In genomic region chr2:131114955-131115354, GRCh38 we compare ENCODE assay signal across 7 cellular contexts. TPM values are rescaled to one million over a fixed set of nuclear protein-coding genes. Genes with fewer than 3 reads are reported as not detected.
DNase-seq lines count a peak whose midpoint lies in the region; ATAC-seq and TF ChIP-seq lines count a peak whose summit lies in the region.
"Not testable (repeated sequence)": the region's sequence is repeated elsewhere in the genome, so short reads cannot be mapped to it uniquely, and the experiment has no call there.

No MANE protein-coding gene starts in this region.

- not testable (repeated sequence) for H3K4me3 ChIP-seq in NB4 (ENCODE audit: low read depth, low read length)

- not testable (repeated sequence) for TF ChIP-seq POLR2A in NB4 (IDR thresholded peaks at IDR 0.05; ENCODE audit: extremely low read depth, insufficient read length)

- peaks cover 67% of the 10 kb centered on the region for H3K36me3 Mint-ChIP-seq in CD4-positive, alpha-beta T cell (ENCODE audit: low read depth)
- H3K36me3 Mint-ChIP-seq in activated CD4-positive, alpha-beta T cell treated with anti-CD3 and anti-CD28 coated beads, Interleukin-2, amount 10 ng/mL, durations not matched to agents 24 days and 14 days (ENCODE audit: low read depth) = peaks cover 58% of the 10 kb centered on the region
- peaks cover 48% of the 10 kb centered on the region for H3K36me3 Mint-ChIP-seq in activated T-helper 1 cell treated with anti-CD3 and anti-CD28 coated beads, Interleukin-12 subunit alpha, Interleukin-12 subunit beta, Interleukin-2, Interleukin-4 antibody, amounts not matched to agents 30 ng/mL and 10 ng/mL and 1 ng/mL, durations not matched to agents 14 hours and 24 hours and 36 hours (ENCODE audit: low read depth)
- H3K36me3 Mint-ChIP-seq in activated naive CD8-positive, alpha-beta T cell = peaks cover 23% of the 10 kb centered on the region
- H3K36me3 Mint-ChIP-seq in immature natural killer cell = peaks cover 11 to 22% (median 19%) of the 10 kb centered on the region in 3 donors
- peaks cover 63% of the 10 kb centered on the region for H3K36me3 Mint-ChIP-seq in stimulated activated effector memory CD8-positive, alpha-beta T cell treated with anti-CD3 and anti-CD28 coated beads, Interleukin-12 subunit alpha, Interleukin-12 subunit beta, amount 100 ng/mL, for 72 hours

- POLR2A ChIA-PET in CD4-positive, alpha-beta T cell (lab: Charles Lee) = not testable (repeated sequence)

- not testable (repeated sequence) for ATAC-seq in CD4-positive, alpha-beta T cell (ENCODE audit: poor library complexity); stimulated activated effector memory CD8-positive, alpha-beta T cell treated with anti-CD3 and anti-CD28 coated beads, Interleukin-12 subunit alpha, Interleukin-12 subunit beta, amount 100 ng/mL, for 72 hours

- intact Hi-C loops in CD4-positive, alpha-beta T cell (cut with DNase I, micrococcal nuclease); activated CD4-positive, alpha-beta T cell treated with anti-CD3 and anti-CD28 coated beads, Interleukin-2, amount 10 ng/mL, durations not matched to agents 24 days and 14 days (cut with micrococcal nuclease); activated T-helper 1 cell treated with anti-CD3 and anti-CD28 coated beads, Interleukin-12 subunit alpha, Interleukin-12 subunit beta, Interleukin-2, Interleukin-4 antibody, amounts not matched to agents 30 ng/mL and 10 ng/mL and 1 ng/mL, durations not matched to agents 14 hours and 24 hours and 36 hours (cut with micrococcal nuclease): not testable (repeated sequence)

- not testable (repeated sequence) for H3K9me3 ChIP-seq in CD4-positive, alpha-beta T cell (ENCODE audit: control insufficient read depth, low read length)

- H3K4me1 Mint-ChIP-seq in CD4-positive, alpha-beta T cell (ENCODE audit: low read depth) = peaks cover 81% of the 10 kb centered on the region
- peaks cover 32% of the 10 kb centered on the region for H3K4me1 Mint-ChIP-seq in activated CD4-positive, alpha-beta T cell treated with anti-CD3 and anti-CD28 coated beads, Interleukin-2, amount 10 ng/mL, durations not matched to agents 24 days and 14 days
- peaks cover 41% of the 10 kb centered on the region for H3K4me1 Mint-ChIP-seq in activated T-helper 1 cell treated with anti-CD3 and anti-CD28 coated beads, Interleukin-12 subunit alpha, Interleukin-12 subunit beta, Interleukin-2, Interleukin-4 antibody, amounts not matched to agents 30 ng/mL and 10 ng/mL and 1 ng/mL, durations not matched to agents 14 hours and 24 hours and 36 hours (ENCODE audit: low read depth)
- H3K4me1 Mint-ChIP-seq in activated naive CD8-positive, alpha-beta T cell (ENCODE audit: low read depth) = peaks cover 74% of the 10 kb centered on the region
- peaks cover 60 to 82% of the 10 kb centered on the region in 2 donors for H3K4me1 Mint-ChIP-seq in immature natural killer cell
- H3K4me1 Mint-ChIP-seq in stimulated activated effector memory CD8-positive, alpha-beta T cell treated with anti-CD3 and anti-CD28 coated beads, Interleukin-12 subunit alpha, Interleukin-12 subunit beta, amount 100 ng/mL, for 72 hours = peaks cover 70% of the 10 kb centered on the region

- peak overlapping the region; percentile 14 for H3K27ac Mint-ChIP-seq in CD4-positive, alpha-beta T cell
- peak overlapping the region; percentile 20 for H3K27ac Mint-ChIP-seq in activated CD4-positive, alpha-beta T cell treated with anti-CD3 and anti-CD28 coated beads, Interleukin-2, amount 10 ng/mL, durations not matched to agents 24 days and 14 days
- peak overlapping the region; percentile 3 for H3K27ac Mint-ChIP-seq in activated T-helper 1 cell treated with anti-CD3 and anti-CD28 coated beads, Interleukin-12 subunit alpha, Interleukin-12 subunit beta, Interleukin-2, Interleukin-4 antibody, amounts not matched to agents 30 ng/mL and 10 ng/mL and 1 ng/mL, durations not matched to agents 14 hours and 24 hours and 36 hours
- H3K27ac Mint-ChIP-seq in activated naive CD8-positive, alpha-beta T cell = not testable (repeated sequence)
- H3K27ac Mint-ChIP-seq in immature natural killer cell = peak overlapping the region in 4 of 6 donors; percentile 9 to 49 (median 48)
- H3K27ac Mint-ChIP-seq in stimulated activated effector memory CD8-positive, alpha-beta T cell treated with anti-CD3 and anti-CD28 coated beads, Interleukin-12 subunit alpha, Interleukin-12 subunit beta, amount 100 ng/mL, for 72 hours = peak overlapping the region; percentile 30

- not testable (repeated sequence) for H3K9me3 Mint-ChIP-seq in CD4-positive, alpha-beta T cell; activated CD4-positive, alpha-beta T cell treated with anti-CD3 and anti-CD28 coated beads, Interleukin-2, amount 10 ng/mL, durations not matched to agents 24 days and 14 days; activated naive CD8-positive, alpha-beta T cell (ENCODE audit: low read depth); immature natural killer cell; stimulated activated effector memory CD8-positive, alpha-beta T cell treated with anti-CD3 and anti-CD28 coated beads, Interleukin-12 subunit alpha, Interleukin-12 subunit beta, amount 100 ng/mL, for 72 hours
- peaks cover 15% of the 10 kb centered on the region for H3K9me3 Mint-ChIP-seq in activated T-helper 1 cell treated with anti-CD3 and anti-CD28 coated beads, Interleukin-12 subunit alpha, Interleukin-12 subunit beta, Interleukin-2, Interleukin-4 antibody, amounts not matched to agents 30 ng/mL and 10 ng/mL and 1 ng/mL, durations not matched to agents 14 hours and 24 hours and 36 hours

- H3K27me3 ChIP-seq in CD4-positive, alpha-beta T cell (ENCODE audit: control insufficient read depth, insufficient read depth, low read length) = not testable (repeated sequence)

- not testable (repeated sequence) for H3K27ac ChIP-seq in CD4-positive, alpha-beta T cell (ENCODE audit: low read depth, low read length)

- DNase-seq in CD4-positive, alpha-beta T cell; activated CD4-positive, alpha-beta T cell treated with anti-CD3 and anti-CD28 coated beads, Interleukin-2, amount 10 ng/mL, durations not matched to agents 24 days and 14 days; activated T-helper 1 cell treated with anti-CD3 and anti-CD28 coated beads, Interleukin-12 subunit alpha, Interleukin-12 subunit beta, Interleukin-2, Interleukin-4 antibody, amounts not matched to agents 30 ng/mL and 10 ng/mL and 1 ng/mL, durations not matched to agents 14 hours and 24 hours and 36 hours (ENCODE audit: low spot score); immature natural killer cell; stimulated activated effector memory CD8-positive, alpha-beta T cell treated with anti-CD3 and anti-CD28 coated beads, Interleukin-12 subunit alpha, Interleukin-12 subunit beta, amount 100 ng/mL, for 72 hours (ENCODE audit: low spot score in 2 of 2): not testable (repeated sequence)
- DNase-seq in NB4 (ENCODE audit: low read depth) = peak; percentile 19

- not testable (repeated sequence) for H3K27me3 Mint-ChIP-seq in CD4-positive, alpha-beta T cell; activated CD4-positive, alpha-beta T cell treated with anti-CD3 and anti-CD28 coated beads, Interleukin-2, amount 10 ng/mL, durations not matched to agents 24 days and 14 days; activated T-helper 1 cell treated with anti-CD3 and anti-CD28 coated beads, Interleukin-12 subunit alpha, Interleukin-12 subunit beta, Interleukin-2, Interleukin-4 antibody, amounts not matched to agents 30 ng/mL and 10 ng/mL and 1 ng/mL, durations not matched to agents 14 hours and 24 hours and 36 hours (ENCODE audit: insufficient read depth); activated naive CD8-positive, alpha-beta T cell; immature natural killer cell (ENCODE audit: low read depth in 3 of 3)

- not testable (repeated sequence) for TF ChIP-seq CTCF in CD4-positive, alpha-beta T cell (IDR thresholded peaks at IDR 0.05); NB4 (IDR thresholded peaks at IDR 0.05; ENCODE audit: low read depth, low read length)

- CTCF ChIA-PET in CD4-positive, alpha-beta T cell (lab: Charles Lee) = interaction anchor here (0.6 to 0.7 kb wide), 2 partner anchors 24 to 42 kb away, joined by 3 read pairs; no protein-coding TSS in a partner anchor

- not testable (repeated sequence) for H3K4me3 Mint-ChIP-seq in CD4-positive, alpha-beta T cell; activated CD4-positive, alpha-beta T cell treated with anti-CD3 and anti-CD28 coated beads, Interleukin-2, amount 10 ng/mL, durations not matched to agents 24 days and 14 days; activated T-helper 1 cell treated with anti-CD3 and anti-CD28 coated beads, Interleukin-12 subunit alpha, Interleukin-12 subunit beta, Interleukin-2, Interleukin-4 antibody, amounts not matched to agents 30 ng/mL and 10 ng/mL and 1 ng/mL, durations not matched to agents 14 hours and 24 hours and 36 hours; immature natural killer cell; stimulated activated effector memory CD8-positive, alpha-beta T cell treated with anti-CD3 and anti-CD28 coated beads, Interleukin-12 subunit alpha, Interleukin-12 subunit beta, amount 100 ng/mL, for 72 hours
- peak overlapping the region; percentile 14 for H3K4me3 Mint-ChIP-seq in activated naive CD8-positive, alpha-beta T cell

RNA-seq across cellular contexts. Expression of gene PLEKHB2, which starts 9.8 kb away (rescaled TPM):
- total RNA-seq in CD4-positive, alpha-beta T cell = 10 to 100 TPM; 66.9 to 71.7 TPM
- 62.4 and 66.7 TPM in 2 replicates for total RNA-seq in activated CD4-positive, alpha-beta T cell treated with anti-CD3 and anti-CD28 coated beads, Interleukin-2, amount 10 ng/mL, durations not matched to agents 24 days and 14 days
- total RNA-seq in activated T-helper 1 cell treated with anti-CD3 and anti-CD28 coated beads, Interleukin-12 subunit alpha, Interleukin-12 subunit beta, Interleukin-2, Interleukin-4 antibody, amounts not matched to agents 30 ng/mL and 10 ng/mL and 1 ng/mL, durations not matched to agents 14 hours and 24 hours and 36 hours = 72.5 and 73.9 TPM in 2 replicates
- polyA plus RNA-seq in immature natural killer cell = 100 to 1,000 TPM in 2 of 3 donors, 10 to 100 TPM in 1; 84.6 to 146 (median 112) TPM

RNA-seq across cellular contexts. Expression of gene FAM168B, which starts 21.7 kb away (rescaled TPM):
- total RNA-seq in CD4-positive, alpha-beta T cell = 10 to 100 TPM; 74.1 to 76.4 TPM
- 82.3 and 85.6 TPM in 2 replicates for total RNA-seq in activated CD4-positive, alpha-beta T cell treated with anti-CD3 and anti-CD28 coated beads, Interleukin-2, amount 10 ng/mL, durations not matched to agents 24 days and 14 days
- 79.0 and 79.1 TPM in 2 replicates for total RNA-seq in activated T-helper 1 cell treated with anti-CD3 and anti-CD28 coated beads, Interleukin-12 subunit alpha, Interleukin-12 subunit beta, Interleukin-2, Interleukin-4 antibody, amounts not matched to agents 30 ng/mL and 10 ng/mL and 1 ng/mL, durations not matched to agents 14 hours and 24 hours and 36 hours
- polyA plus RNA-seq in immature natural killer cell = 10 to 100 TPM; 20.3 to 47.0 (median 23.6) TPM
